ENCODE assay signal across 8 cellular contexts in genomic region chr16:67244387-67245188, GRCh38. TPM values are rescaled to one million over a fixed set of nuclear protein-coding genes. Genes with fewer than 3 reads are reported as not detected.
DNase-seq lines count a peak whose midpoint lies in the region; ATAC-seq and TF ChIP-seq lines count a peak whose summit lies in the region.

No MANE protein-coding gene starts in this region.

- ATAC-seq in GM21528 (IDR thresholded peaks at IDR 0.05; ENCODE audit: low FRiP score, unreplicated experiment): peak; percentile 47
- ATAC-seq in mucosa of descending colon: peak; percentile 22

- no peaks in the 10 kb centered on the region for H3K36me3 ChIP-seq in mucosa of descending colon (ENCODE audit: low read depth)

- H3K4me3 ChIP-seq in mucosa of descending colon: no peak overlapping the region

- no peak for TF ChIP-seq CTCF in Calu3 (IDR thresholded peaks at IDR 0.05; ENCODE audit: unreplicated experiment)
- TF ChIP-seq CTCF in mucosa of descending colon (IDR thresholded peaks at IDR 0.05): no peak

- no peaks in the 10 kb centered on the region for H3K9me3 ChIP-seq in mucosa of descending colon

- peaks cover 56% of the 10 kb centered on the region for H3K4me1 Mint-ChIP-seq in Calu3 (ENCODE audit: low read depth, unreplicated experiment)
- H3K4me1 Mint-ChIP-seq in IgD-negative memory B cell: peaks cover 24 to 31% (median 25%) of the 10 kb centered on the region in 3 donors

- H3K4me1 ChIP-seq in mucosa of descending colon (ENCODE audit: low read depth): peaks cover 71% of the 10 kb centered on the region

- CTCF ChIA-PET in Calu3 (lab: Charles Lee): interaction anchor here (0.5 to 1.5 kb wide), 7 partner anchors 16 to 574 kb away, joined by 3 to 7 read pairs (median 4); partner anchors contain the start of genes ELMO3 and TMEM208

- H3K27ac Mint-ChIP-seq in Calu3 (ENCODE audit: unreplicated experiment) (peak overlapping the region; percentile 89), IgD-negative memory B cell (peak overlapping the region; percentile 94 to 97 (median 95))

- peak overlapping the region; percentile 9 for H3K4me3 Mint-ChIP-seq in Calu3 (ENCODE audit: low read depth, unreplicated experiment)
- peak overlapping the region; percentile 88 to 94 (median 90) for H3K4me3 Mint-ChIP-seq in IgD-negative memory B cell

- intact Hi-C loops in Calu3 (cut with micrococcal nuclease; ENCODE audit: unreplicated experiment): no loop called here
- intact Hi-C loops in mucosa of descending colon (cut with DNase I, micrococcal nuclease): loop anchor here in 1 of 2 donors (5.0 kb wide), 1 partner anchor 233 kb away; no protein-coding TSS in a partner anchor

- BruUV-seq in Calu3 (replicated peaks; lab: Mats Ljungman, UMichigan): no TSS peak

- DNase-seq in Calu3 (peak; percentile 45), dedifferentiated amniotic fluid mesenchymal stem cell (ENCODE audit: extremely low spot score) (peak; percentile 67), mucosa of descending colon (peak; percentile 65 to 89 (median 67)), NCI-H2107 treated with DMSO at 0.1 percent for 48 hours (lab: John Stamatoyannopoulos, UW; ENCODE audit: unreplicated experiment) (no peak)
- peak; percentile 59 to 65 for DNase-seq in activated CD4-positive, alpha-beta T cell treated with anti-CD3 and anti-CD28 coated beads for 24 hours (ENCODE audit: low read depth in 2 of 2)
- DNase-seq in stimulated activated CD8-positive, alpha-beta memory T cell treated with anti-CD3 and anti-CD28 coated beads, Interleukin-7, amount 100 ng/mL, for 48 hours (ENCODE audit: extremely low read depth in 1 of 2, low read depth in 1 of 2): peak; percentile 70 to 90

- H3K36me3 Mint-ChIP-seq in Calu3 (ENCODE audit: insufficient read depth, unreplicated experiment) (peaks cover 47% of the 10 kb centered on the region), IgD-negative memory B cell (no peaks in the 10 kb centered on the region)

- peaks cover 24% of the 10 kb centered on the region for H3K27me3 Mint-ChIP-seq in Calu3 (ENCODE audit: unreplicated experiment)
- H3K27me3 Mint-ChIP-seq in IgD-negative memory B cell: peaks cover 11% of the 10 kb centered on the region

- no peaks in the 10 kb centered on the region for H3K9me3 Mint-ChIP-seq in Calu3 (ENCODE audit: low read depth, unreplicated experiment)
- no peaks in the 10 kb centered on the region for H3K9me3 Mint-ChIP-seq in IgD-negative memory B cell

RNA-seq across cellular contexts. Expression of gene FHOD1, which starts 2.7 kb away (rescaled TPM):
- 37.2 and 37.9 TPM in 2 replicates for total RNA-seq in Calu3 (2022)
- 3.8 TPM for polyA plus RNA-seq in IgD-negative memory B cell
- 10 to 100 TPM; 30.7 to 36.5 (median 34.1) TPM for total RNA-seq in mucosa of descending colon

RNA-seq across cellular contexts. Expression of gene SLC9A5, which starts 4.2 kb away (rescaled TPM):
- 2.4 and 4.4 TPM in 2 replicates for total RNA-seq in Calu3 (2022)
- 0.75 TPM for polyA plus RNA-seq in IgD-negative memory B cell
- 1 to 10 TPM; 1.7 to 2.6 (median 1.9) TPM for total RNA-seq in mucosa of descending colon

RNA-seq across cellular contexts. Expression of gene TMEM208, which starts 17.7 kb away (rescaled TPM):
- total RNA-seq in Calu3 (2022) (53.5 and 69.2 TPM in 2 replicates), mucosa of descending colon (10 to 100 TPM; 30.8 to 39.6 (median 36.1) TPM)
- 64.2 TPM for polyA plus RNA-seq in IgD-negative memory B cell

RNA-seq across cellular contexts. Expression of gene PLEKHG4, which starts 34.7 kb away (rescaled TPM):
- total RNA-seq in Calu3 (2022) (5.5 and 9.2 TPM in 2 replicates), mucosa of descending colon (10 to 100 TPM in 2 of 3 donors, 1 to 10 TPM in 1; 8.0 to 15.4 (median 10.5) TPM)
- polyA plus RNA-seq in IgD-negative memory B cell: 0.65 TPM

RNA-seq across cellular contexts. Expression of gene ELMO3, which starts 45.7 kb away (rescaled TPM):
- total RNA-seq in Calu3 (2022): 31.9 and 43.2 TPM in 2 replicates
- 0.35 TPM for polyA plus RNA-seq in IgD-negative memory B cell
- 10 to 100 TPM; 25.4 to 68.0 (median 42.1) TPM for total RNA-seq in mucosa of descending colon
